Comparison of ENCODE assay signal across 8 cellular contexts in the genomic region with DNA sequence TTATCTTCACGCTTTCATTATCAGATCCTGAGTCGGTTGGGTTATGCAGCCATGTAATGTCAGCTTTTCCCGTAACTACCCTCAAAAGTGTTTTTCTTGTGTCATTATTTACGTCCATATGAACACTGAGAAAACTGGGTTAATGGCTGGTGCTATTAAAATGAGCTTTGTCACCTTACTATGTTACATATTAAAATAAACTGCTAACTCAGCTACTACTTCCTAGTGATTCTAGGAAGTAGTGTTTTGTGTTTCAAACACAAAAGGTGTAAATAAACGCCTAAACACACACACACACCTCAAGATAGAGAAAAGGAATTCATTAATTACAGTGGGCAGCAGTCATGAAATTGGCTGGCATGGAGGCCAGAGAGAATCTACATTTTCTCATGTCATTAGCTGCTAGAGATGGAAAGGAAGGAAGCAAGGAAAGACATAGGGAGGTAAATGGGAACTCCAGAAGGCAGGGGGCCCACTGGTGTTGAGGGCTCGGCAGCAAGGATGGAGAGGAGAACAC. TPM values are rescaled to one million over a fixed set of nuclear protein-coding genes. Genes with fewer than 3 reads are reported as not detected.
DNase-seq lines count a peak whose midpoint lies in the region; ATAC-seq and TF ChIP-seq lines count a peak whose summit lies in the region.

No MANE protein-coding gene starts in this region.

- H3K4me1 ChIP-seq in iPS-18a (ENCODE audit: control insufficient read depth, low read depth, low read length) (peaks cover 7% of the 10 kb centered on the region), thoracic aorta (ENCODE audit: control insufficient read depth in 1 of 2, low read depth in 2 of 2) (peaks cover 11 to 15% of the 10 kb centered on the region in 2 donors)

- H3K4me3 ChIP-seq in SU-DHL-6 (ENCODE audit: insufficient read depth, low read length, poor library complexity, severe bottlenecking) (peak overlapping the region; percentile 87), iPS-18a (ENCODE audit: low read length) (peak overlapping the region; percentile 79), thoracic aorta (peak overlapping the region; percentile 81)

- peak overlapping the region; percentile 69 for H3K4me2 ChIP-seq in SU-DHL-6 (ENCODE audit: low read depth, low read length, poor library complexity, severe bottlenecking)

- H3F3A ChIP-seq in SU-DHL-6 (ENCODE audit: insufficient read depth), result peaks cover 11% of the 10 kb centered on the region; the same call in 1 of the 2 replicates

- H3K9me3 ChIP-seq in SU-DHL-6 (ENCODE audit: insufficient read depth, low read length) (no peaks in the 10 kb centered on the region), iPS-18a (ENCODE audit: control insufficient read depth, low read depth, low read length) (no peaks in the 10 kb centered on the region), thoracic aorta (no peaks in the 10 kb centered on the region)

- no peaks in the 10 kb centered on the region for H3K9me2 ChIP-seq in SU-DHL-6 (replicated peaks; ENCODE audit: insufficient read depth, low read length)

- no peaks in the 10 kb centered on the region for H4K20me1 ChIP-seq in SU-DHL-6 (ENCODE audit: low read depth, low read length)

- H3K27ac ChIP-seq in SU-DHL-6 (ENCODE audit: low read depth, low read length) (peak overlapping the region; percentile 44), iPS-18a (ENCODE audit: low read length) (peak overlapping the region; percentile 14), thoracic aorta (peak overlapping the region; percentile 92 to 94)

- no peak for ATAC-seq in thoracic aorta (ENCODE audit: insufficient number of reproducible peaks, low FRiP score, low read depth)

- H2AFZ ChIP-seq in SU-DHL-6 (ENCODE audit: low read depth, low read length, severe bottlenecking), result peak overlapping the region; percentile 78

- peak overlapping the region; percentile 85 for H3K9ac ChIP-seq in SU-DHL-6 (ENCODE audit: low read length)
- peak overlapping the region; percentile 60 for H3K9ac ChIP-seq in iPS-18a (ENCODE audit: low read length)

- no peaks in the 10 kb centered on the region for H3K27me3 ChIP-seq in SU-DHL-6 (ENCODE audit: low read length)
- no peaks in the 10 kb centered on the region for H3K27me3 ChIP-seq in iPS-18a (ENCODE audit: control insufficient read depth, insufficient read depth, low read length)
- H3K27me3 ChIP-seq in thoracic aorta (replicated peaks; ENCODE audit: insufficient read depth), result no peaks in the 10 kb centered on the region

- TF ChIP-seq CTCF in SU-DHL-6 (IDR thresholded peaks at IDR 0.05; ENCODE audit: insufficient read depth, low read length, poor library complexity, severe bottlenecking) (no peak), thoracic aorta (IDR thresholded peaks at IDR 0.05) (no peak)

- H3K36me3 ChIP-seq in SU-DHL-6 (ENCODE audit: low read length) (no peaks in the 10 kb centered on the region), iPS-18a (ENCODE audit: control insufficient read depth, low read depth, low read length) (peaks cover 21% of the 10 kb centered on the region), thoracic aorta (peaks cover 6% of the 10 kb centered on the region)

- peaks cover 14% of the 10 kb centered on the region for H3K79me2 ChIP-seq in SU-DHL-6 (ENCODE audit: insufficient read depth, low read length)

- DNase-seq in NCI-H1092 treated with DMSO at 0.1 percent for 48 hours (lab: John Stamatoyannopoulos, UW) (peak; percentile 85), NCI-H1092 (lab: John Stamatoyannopoulos, UW) (no peak), thoracic aorta (ENCODE audit: low spot score) (no peak), middle frontal gyrus (ENCODE audit: extremely low spot score, low spot score) (no peak)
- no peak for DNase-seq in NK-92 treated with Interleukin-12 subunit alpha and Interleukin-12 subunit beta, amount 100 ng/mL, for 24 hours (lab: John Stamatoyannopoulos, UW)
- DNase-seq in activated CD4-positive, alpha-beta T cell treated with anti-CD3 and anti-CD28 coated beads, Interleukin-2, amount 50 U/mL, for 4 hours, result no peak

RNA-seq across cellular contexts. Expression of gene PRMT5, which starts 0.7 kb away (rescaled TPM):
- total RNA-seq in thoracic aorta, result 10 to 100 TPM; 27.8 to 30.5 TPM

RNA-seq across cellular contexts. Expression of gene RBM23, which starts 11.0 kb away (rescaled TPM):
- 100 to 1,000 TPM in 1 of 2 donors, 10 to 100 TPM in 1; 75.9 to 731 TPM for total RNA-seq in thoracic aorta

RNA-seq across cellular contexts. Expression of gene HAUS4, which starts 27.0 kb away (rescaled TPM):
- total RNA-seq in thoracic aorta, result 10 to 100 TPM; 31.4 to 47.7 TPM

RNA-seq across cellular contexts. Expression of gene REM2, which starts 46.9 kb away (rescaled TPM):
- under 1 TPM in 1 of 2 donors, not detected in 1; 0.28 TPM for total RNA-seq in thoracic aorta

RNA-seq across cellular contexts. Expression of gene AJUBA, which starts 52.4 kb away (rescaled TPM):
- 10 to 100 TPM in 1 of 2 donors, 1 to 10 TPM in 1; 9.7 to 35.3 TPM for total RNA-seq in thoracic aorta

Comparison
In these comparisons a context has a peak if more than half of its experiments do, and no peak if none do; other contexts are left out.
1. H3K27ac ChIP-seq: peak in every context shown above with its lines; median percentile 93 in thoracic aorta; 44 in SU-DHL-6; 14 in iPS-18a.